15 cellular contexts compared by ENCODE assay signal in genomic region chr11:111561306-111561705, GRCh38. TPM values are rescaled to one million over a fixed set of nuclear protein-coding genes. Genes with fewer than 3 reads are reported as not detected.
"Had no signal": no experiment of that assay in that cellular context is flagged by ENCODE, and none has a peak within 500 bp of the region (broad histone marks: within the 10 kb centered on the region; RNA-seq: fewer than 3 reads in every experiment).

No MANE protein-coding gene starts in this region.

- H3K36me3 Mint-ChIP-seq: brain; memory B cell; stimulated activated memory B cell treated with anti-CD40 and anti-IgM and Interleukin-4, amounts not matched to agents 10 μg/mL and 1 μg/mL and 100 μg/mL, for 72 hours had no signal

- H3K27ac Mint-ChIP-seq: endodermal cell; memory B cell; stimulated activated memory B cell treated with anti-CD40 and anti-IgM and Interleukin-4, amounts not matched to agents 10 μg/mL and 1 μg/mL and 100 μg/mL, for 72 hours had no signal

- H3K4me1 Mint-ChIP-seq: brain; memory B cell; stimulated activated memory B cell treated with anti-CD40 and anti-IgM and Interleukin-4, amounts not matched to agents 10 μg/mL and 1 μg/mL and 100 μg/mL, for 72 hours had no signal

- H3K27ac ChIP-seq: pancreas, tibial artery had no signal

- ATAC-seq: esophagus mucosa; stimulated activated memory B cell treated with anti-CD40 and anti-IgM and Interleukin-4, amounts not matched to agents 10 μg/mL and 1 μg/mL and 100 μg/mL, for 72 hours had no signal

- H3K9me3 Mint-ChIP-seq: memory B cell had no signal

- DNase-seq: activated naive CD4-positive, alpha-beta T cell treated with anti-CD3 and anti-CD28 coated beads, Interleukin-2, amount 50 U/mL, for 16 hours; activated T-cell treated with anti-CD3 and anti-CD28 coated beads, Interleukin-2, amount 50 U/mL, for 1 hour; endodermal cell; glutamatergic neuron; pancreas; small intestine; tibial artery had no signal

- H3K27me3 ChIP-seq: pancreas, tibial artery had no signal

- H3K36me3 ChIP-seq: pancreas had no signal

- H3K4me3 Mint-ChIP-seq: brain; endodermal cell; memory B cell; stimulated activated memory B cell treated with anti-CD40 and anti-IgM and Interleukin-4, amounts not matched to agents 10 μg/mL and 1 μg/mL and 100 μg/mL, for 72 hours had no signal

- H3K4me3 ChIP-seq: pancreas, tibial artery had no signal

- H3K9me3 ChIP-seq: pancreas, tibial artery had no signal

RNA-seq across cellular contexts. Expression of gene LAYN, which starts 20.8 kb away (rescaled TPM):
- polyA plus RNA-seq: neural cell had no signal

RNA-seq across cellular contexts. Expression of gene HOATZ, which starts 46.7 kb away (rescaled TPM):
- total RNA-seq: chondrocyte; dermis microvascular lymphatic vessel endothelial cell; esophagus mucosa; pancreas; T-helper 2 cell treated with Interferon-gamma antibody and Interleukin-4, amounts not matched to agents 100 ng/mL and 5 ng/mL, for 36 hours had no signal
- polyA plus RNA-seq: neural cell, pancreas, small intestine had no signal

RNA-seq across cellular contexts. Expression of gene BTG4, which starts 49.1 kb away (rescaled TPM):
- total RNA-seq: chondrocyte; dermis microvascular lymphatic vessel endothelial cell; endodermal cell; esophagus mucosa; pancreas; T-helper 2 cell treated with Interferon-gamma antibody and Interleukin-4, amounts not matched to agents 100 ng/mL and 5 ng/mL, for 36 hours had no signal
- polyA plus RNA-seq: neural cell, pancreas, small intestine had no signal
